ENCODE assay signal across 1 cellular context in genomic region chr15:96135166-96136093, GRCh38.
TF ChIP-seq lines count a peak whose summit lies in the region.

No MANE protein-coding gene starts in this region.

TF ChIP-seq in K562, 482 proteins besides CTCF, POLR2A, EP300 and RAD21 (continued from another document and continues in another):
- no peak for TF ChIP-seq BDP1 (IDR thresholded peaks at IDR 0.05; ENCODE audit: insufficient read depth, insufficient read length)
- no peak for TF ChIP-seq YBX1 (IDR thresholded peaks at IDR 0.05)
- TF ChIP-seq NR2C2 (CRISPR knock-in tag; IDR thresholded peaks at IDR 0.05) = no peak
- no peak for TF ChIP-seq NR2C2 (tag; IDR thresholded peaks at IDR 0.05)
- no peak for TF ChIP-seq ZNF146 (CRISPR knock-in tag; IDR thresholded peaks at IDR 0.05; ENCODE audit: unreplicated experiment)
- TF ChIP-seq ZNF431 (CRISPR knock-in tag; IDR thresholded peaks at IDR 0.05) = no peak
- no peak for TF ChIP-seq ADNP (tag; IDR thresholded peaks at IDR 0.05)
- no peak for TF ChIP-seq KAT8 (IDR thresholded peaks at IDR 0.05; ENCODE audit: low read depth)
- TF ChIP-seq ERF (CRISPR knock-in tag; IDR thresholded peaks at IDR 0.05) = no peak
- no peak for TF ChIP-seq SRSF3 (IDR thresholded peaks at IDR 0.05; ENCODE audit: insufficient read depth, low read length)
- TF ChIP-seq POLR3A (IDR thresholded peaks at IDR 0.05; ENCODE audit: borderline replicate concordance, extremely low read depth, insufficient read depth, insufficient read length) = no peak
- no peak for TF ChIP-seq KAT2B (IDR thresholded peaks at IDR 0.05; ENCODE audit: low read depth, low read length)
- TF ChIP-seq ZNF224 (CRISPR knock-in tag; IDR thresholded peaks at IDR 0.05) = no peak
- 0 out of 2 replicates have a peak, but pooled peaks have one; percentile 45 for TF ChIP-seq GTF2E2 (tag; IDR thresholded peaks at IDR 0.05)
- TF ChIP-seq MCM2 (IDR thresholded peaks at IDR 0.05; ENCODE audit: low read depth) = no peak
- TF ChIP-seq HEY1 (CRISPR knock-in tag; IDR thresholded peaks at IDR 0.05; ENCODE audit: borderline replicate concordance) = no peak
- no peak for TF ChIP-seq TFAM (CRISPR knock-in tag; conservative IDR thresholded peaks at IDR 0.05)
- TF ChIP-seq ZNF830 (CRISPR knock-in tag; IDR thresholded peaks at IDR 0.05) = no peak
- TF ChIP-seq CEBPG (CRISPR knock-in tag; IDR thresholded peaks at IDR 0.05) = no peak
- no peak for TF ChIP-seq CEBPG (tag; conservative IDR thresholded peaks at IDR 0.05 in 1 of 2, IDR thresholded peaks at IDR 0.05 in 1 of 2)
- no peak for TF ChIP-seq ID3 (CRISPR knock-in tag; IDR thresholded peaks at IDR 0.05)
- no peak for TF ChIP-seq ID3 (tag; IDR thresholded peaks at IDR 0.05)
- TF ChIP-seq HDAC6 (IDR thresholded peaks at IDR 0.05; ENCODE audit: low read depth, low read length) = no peak
- TF ChIP-seq FOXK1 (CRISPR knock-in tag; IDR thresholded peaks at IDR 0.05; ENCODE audit: borderline replicate concordance) = no peak
- no peak for TF ChIP-seq ZNF23 (CRISPR knock-in tag; IDR thresholded peaks at IDR 0.05)
- TF ChIP-seq ILF3 (IDR thresholded peaks at IDR 0.05; ENCODE audit: borderline replicate concordance) = no peak
- TF ChIP-seq NFIC (IDR thresholded peaks at IDR 0.05) = no peak
- no peak for TF ChIP-seq ESRRB (CRISPR knock-in tag; IDR thresholded peaks at IDR 0.05; ENCODE audit: borderline replicate concordance)
- no peak for TF ChIP-seq ARNT (IDR thresholded peaks at IDR 0.05)
- TF ChIP-seq TAF1 (IDR thresholded peaks at IDR 0.05; ENCODE audit: control insufficient read depth, extremely low read depth, insufficient read depth, low read length, severe bottlenecking) = peak; percentile 60
- TF ChIP-seq ZNF175 (CRISPR knock-in tag; IDR thresholded peaks at IDR 0.05; ENCODE audit: low read depth) = 0 out of 2 replicates have a peak, but pooled peaks have one; percentile 16
- no peak for TF ChIP-seq CBFB (CRISPR knock-in tag; IDR thresholded peaks at IDR 0.05)
- TF ChIP-seq KLF6 (CRISPR knock-in tag; IDR thresholded peaks at IDR 0.05; ENCODE audit: borderline replicate concordance) = no peak
- no peak for TF ChIP-seq PHB (CRISPR knock-in tag; IDR thresholded peaks at IDR 0.05)
- no peak for TF ChIP-seq ARHGAP35 (IDR thresholded peaks at IDR 0.05; ENCODE audit: partially characterized antibody)
- no peak for TF ChIP-seq ZNF12 (CRISPR knock-in tag; IDR thresholded peaks at IDR 0.05)
- TF ChIP-seq ZC3H4 (CRISPR knock-in tag; IDR thresholded peaks at IDR 0.05; ENCODE audit: borderline replicate concordance) = no peak
- TF ChIP-seq SUPT5H (IDR thresholded peaks at IDR 0.05) = peak; percentile 82
- no peak for TF ChIP-seq ILK (tag; IDR thresholded peaks at IDR 0.05; ENCODE audit: borderline replicate concordance, low read depth)
- no peak for TF ChIP-seq ATF1 (CRISPR knock-in tag; IDR thresholded peaks at IDR 0.05)
- TF ChIP-seq ATF1 (tag; IDR thresholded peaks at IDR 0.05) = peak; percentile 30; the same call in 1 of the 2 replicates
- no peak for TF ChIP-seq RBM17 (IDR thresholded peaks at IDR 0.05; ENCODE audit: borderline replicate concordance, low read depth, low read length)
- peak in 1 of 2 experiments; percentile 81; a peak in 2 of 4 replicates for TF ChIP-seq MLLT1 (IDR thresholded peaks at IDR 0.05)
- 0 out of 2 replicates have a peak, but pooled peaks have one; percentile 24 for TF ChIP-seq GTF2A2 (tag; IDR thresholded peaks at IDR 0.05)
- no peak for TF ChIP-seq CSDE1 (IDR thresholded peaks at IDR 0.05)
- TF ChIP-seq FOXA1 (IDR thresholded peaks at IDR 0.05; ENCODE audit: borderline replicate concordance) = no peak
- TF ChIP-seq MCM7 (IDR thresholded peaks at IDR 0.05) = no peak
- TF ChIP-seq ARID1B (IDR thresholded peaks at IDR 0.05) = no peak
- TF ChIP-seq FOXO4 (CRISPR knock-in tag; IDR thresholded peaks at IDR 0.05) = no peak
- TF ChIP-seq ZNF239 (CRISPR knock-in tag; IDR thresholded peaks at IDR 0.05) = no peak
- no peak for TF ChIP-seq PATZ1 (CRISPR knock-in tag; IDR thresholded peaks at IDR 0.05; ENCODE audit: borderline replicate concordance)
- no peak for TF ChIP-seq MTF1 (CRISPR knock-in tag; IDR thresholded peaks at IDR 0.05; ENCODE audit: borderline replicate concordance)
- TF ChIP-seq ELF1 (tag; IDR thresholded peaks at IDR 0.05) = no peak
- no peak for TF ChIP-seq ZZZ3 (IDR thresholded peaks at IDR 0.05)
- TF ChIP-seq ATF6 (CRISPR knock-in tag; IDR thresholded peaks at IDR 0.05) = no peak
- no peak for TF ChIP-seq ZNF263 (CRISPR knock-in tag; IDR thresholded peaks at IDR 0.05; ENCODE audit: borderline replicate concordance)
- TF ChIP-seq E2F3 (CRISPR knock-in tag; IDR thresholded peaks at IDR 0.05) = no peak
- peak; percentile 89 for TF ChIP-seq POLR2AphosphoS5 (IDR thresholded peaks at IDR 0.05; ENCODE audit: control insufficient read depth, insufficient read depth, low read depth, low read length)
- no peak for TF ChIP-seq NFXL1 (CRISPR knock-in tag; IDR thresholded peaks at IDR 0.05)
- no peak for TF ChIP-seq NONO (IDR thresholded peaks at IDR 0.05; ENCODE audit: low read depth in 2 of 2, low read length in 1 of 2)
- no peak for TF ChIP-seq CTBP1 (IDR thresholded peaks at IDR 0.05; ENCODE audit: borderline replicate concordance)
- TF ChIP-seq RBM39 (optimal IDR thresholded peaks at IDR 0.05; ENCODE audit: low read depth, low read length) = no peak
- peak in 1 of 2 experiments; percentile 40; a peak in 1 of 4 replicates for TF ChIP-seq MNT (conservative IDR thresholded peaks at IDR 0.05)
- TF ChIP-seq LEF1 (IDR thresholded peaks at IDR 0.05) = no peak
- TF ChIP-seq ZNF551 (CRISPR knock-in tag; IDR thresholded peaks at IDR 0.05) = no peak
- TF ChIP-seq ZNF217 (CRISPR knock-in tag; IDR thresholded peaks at IDR 0.05) = no peak
- TF ChIP-seq BRD4 (IDR thresholded peaks at IDR 0.05) = no peak
- TF ChIP-seq LCOR (CRISPR knock-in tag; IDR thresholded peaks at IDR 0.05) = peak; percentile 61; the same call in 1 of the 2 replicates
- TF ChIP-seq HDAC3 (IDR thresholded peaks at IDR 0.05; ENCODE audit: borderline replicate concordance, partially characterized antibody) = no peak
- TF ChIP-seq RNF2 (IDR thresholded peaks at IDR 0.05) = no peak
- TF ChIP-seq MED1 (CRISPR knock-in tag; IDR thresholded peaks at IDR 0.05; ENCODE audit: borderline replicate concordance) = no peak
- no peak for TF ChIP-seq USF1 (CRISPR knock-in tag; IDR thresholded peaks at IDR 0.05)
- no peak for TF ChIP-seq MAFF (IDR thresholded peaks at IDR 0.05; ENCODE audit: low read length)
- no peak for TF ChIP-seq RHOXF2B (CRISPR knock-in tag; conservative IDR thresholded peaks at IDR 0.05)
- peak; percentile 38; the same call in 1 of the 2 replicates for TF ChIP-seq EP400 (IDR thresholded peaks at IDR 0.05)
- TF ChIP-seq NFIX (CRISPR knock-in tag; IDR thresholded peaks at IDR 0.05; ENCODE audit: low read depth) = no peak
- TF ChIP-seq PHF8 (IDR thresholded peaks at IDR 0.05; ENCODE audit: borderline replicate concordance, low read length) = peak; percentile 49; the same call in 1 of the 2 replicates
- TF ChIP-seq PML (IDR thresholded peaks at IDR 0.05; ENCODE audit: low read length) = peak; percentile 69; the same call in 1 of the 2 replicates
- peak; percentile 28 for TF ChIP-seq RBM25 (IDR thresholded peaks at IDR 0.05; ENCODE audit: low read depth, low read length, severe bottlenecking)
- TF ChIP-seq NR1H2 (CRISPR knock-in tag; IDR thresholded peaks at IDR 0.05) = no peak
- no peak for TF ChIP-seq STAT5A (IDR thresholded peaks at IDR 0.05; ENCODE audit: borderline replicate concordance, low read length)
- TF ChIP-seq TCF3 (CRISPR knock-in tag; IDR thresholded peaks at IDR 0.05) = no peak
- TF ChIP-seq ZNF445 (CRISPR knock-in tag; IDR thresholded peaks at IDR 0.05; ENCODE audit: low read depth) = no peak
- TF ChIP-seq ZBTB17 (CRISPR knock-in tag; IDR thresholded peaks at IDR 0.05) = no peak
- TF ChIP-seq CCNT2 (IDR thresholded peaks at IDR 0.05; ENCODE audit: borderline replicate concordance, extremely low read depth, insufficient read length, low read depth, low read length) = no peak
- no peak for TF ChIP-seq CBX2 (IDR thresholded peaks at IDR 0.05; ENCODE audit: insufficient read depth, low read length, poor library complexity, severe bottlenecking)
- 0 out of 2 replicates have a peak, but pooled peaks have one; percentile 14 for TF ChIP-seq MAFK (IDR thresholded peaks at IDR 0.05; ENCODE audit: low read length)
- peak in 1 of 2 experiments; percentile 68; a peak in 1 of 4 replicates for TF ChIP-seq SRF (CRISPR knock-in tag; IDR thresholded peaks at IDR 0.05)
- no peak for TF ChIP-seq ZNF644 (tag; IDR thresholded peaks at IDR 0.05; ENCODE audit: low read depth)
- TF ChIP-seq POLR2H (tag; IDR thresholded peaks at IDR 0.05; ENCODE audit: low read depth) = peak; percentile 89
- no peak for TF ChIP-seq L3MBTL2 (IDR thresholded peaks at IDR 0.05)
